In genomic region chr14:102873546-102874061, GRCh38 we compare ENCODE assay signal across 16 cellular contexts. TPM values are rescaled to one million over a fixed set of nuclear protein-coding genes. Genes with fewer than 3 reads are reported as not detected.
DNase-seq lines count a peak whose midpoint lies in the region; ATAC-seq and TF ChIP-seq lines count a peak whose summit lies in the region.
"Had no signal": no experiment of that assay in that cellular context is flagged by ENCODE, and none has a peak within 500 bp of the region (broad histone marks: within the 10 kb centered on the region; RNA-seq: fewer than 3 reads in every experiment).

No MANE protein-coding gene starts in this region.

- H3K4me3 ChIP-seq in Peyer's patch (no peak overlapping the region), thyroid gland (replicated peaks in 1 of 3) (no peak overlapping the region)

- DNase-seq in activated CD4-positive, alpha-beta T cell treated with anti-CD3 and anti-CD28 coated beads, Interleukin-2, amount 10 ng/mL, durations not matched to agents 24 days and 14 days, result no peak
- no peak for DNase-seq in activated CD4-positive, alpha-beta T cell treated with anti-CD3 and anti-CD28 coated beads, Interleukin-2, amount 50 U/mL, for 1 hour
- DNase-seq in Peyer's patch, result peak in 1 of 3 donors; percentile 69
- DNase-seq in left lobe of liver (ENCODE audit: low spot score), result peak; percentile 83
- DNase-seq in thyroid gland, result no peak
- no peak for DNase-seq in NCI-H774 (lab: John Stamatoyannopoulos, UW)
- DNase-seq: C1 segment of cervical spinal cord, COR-L47, HCEC 1CT, Karpas-422, NCI-H2029, NCI-H2171 treated with DMSO at 0.1 percent for 48 hours, NCI-H510A treated with DMSO at 0.1 percent for 48 hours, SHP77 treated with DMSO at 0.1 percent for 48 hours had no signal

- ATAC-seq in left lobe of liver, result peak; percentile 68
- ATAC-seq in GM18907 (IDR thresholded peaks at IDR 0.05; ENCODE audit: unreplicated experiment), result no peak
- ATAC-seq in HG02870 (IDR thresholded peaks at IDR 0.05; ENCODE audit: unreplicated experiment), result no peak

- no peak overlapping the region for H3K4me3 Mint-ChIP-seq in activated CD4-positive, alpha-beta T cell treated with anti-CD3 and anti-CD28 coated beads, Interleukin-2, amount 10 ng/mL, durations not matched to agents 24 days and 14 days

- no peaks in the 10 kb centered on the region for H3K9me3 Mint-ChIP-seq in activated CD4-positive, alpha-beta T cell treated with anti-CD3 and anti-CD28 coated beads, Interleukin-2, amount 10 ng/mL, durations not matched to agents 24 days and 14 days

- 88 to 91% methylated on average over 7 of the region's 7 CpGs for WGBS in thyroid gland, 2 donors

- H3K27ac ChIP-seq in Peyer's patch (peak overlapping the region in 3 of 4 donors; percentile 20 to 71 (median 48)), thyroid gland (peak overlapping the region in 2 of 3 donors; percentile 74)

- H3K9me3 ChIP-seq in Peyer's patch (no peaks in the 10 kb centered on the region), thyroid gland (no peaks in the 10 kb centered on the region)

- H3K36me3 ChIP-seq in Peyer's patch, result peaks cover 0 to 55% (median 0%) of the 10 kb centered on the region in 3 donors
- no peaks in the 10 kb centered on the region for H3K36me3 ChIP-seq in thyroid gland

- H3K36me3 Mint-ChIP-seq in activated CD4-positive, alpha-beta T cell treated with anti-CD3 and anti-CD28 coated beads, Interleukin-2, amount 10 ng/mL, durations not matched to agents 24 days and 14 days (ENCODE audit: low read depth), result peaks cover 44% of the 10 kb centered on the region

- no peak for TF ChIP-seq POLR2A in Peyer's patch (IDR thresholded peaks at IDR 0.05)
- no peak for TF ChIP-seq POLR2A in thyroid gland (IDR thresholded peaks at IDR 0.05)

- TF ChIP-seq CTCF in Peyer's patch (IDR thresholded peaks at IDR 0.05), result no peak
- no peak for TF ChIP-seq CTCF in thyroid gland (IDR thresholded peaks at IDR 0.05)

- H3K27me3 ChIP-seq in Peyer's patch (no peaks in the 10 kb centered on the region), thyroid gland (no peaks in the 10 kb centered on the region)

- H3K4me1 Mint-ChIP-seq in activated CD4-positive, alpha-beta T cell treated with anti-CD3 and anti-CD28 coated beads, Interleukin-2, amount 10 ng/mL, durations not matched to agents 24 days and 14 days, result peaks cover 14% of the 10 kb centered on the region

- no peaks in the 10 kb centered on the region for H3K27me3 Mint-ChIP-seq in activated CD4-positive, alpha-beta T cell treated with anti-CD3 and anti-CD28 coated beads, Interleukin-2, amount 10 ng/mL, durations not matched to agents 24 days and 14 days

- peaks cover 0 to 24% (median 2%) of the 10 kb centered on the region in 4 donors for H3K4me1 ChIP-seq in Peyer's patch
- peaks cover 49 to 67% of the 10 kb centered on the region in 2 donors for H3K4me1 ChIP-seq in thyroid gland

- intact Hi-C loops in activated CD4-positive, alpha-beta T cell treated with anti-CD3 and anti-CD28 coated beads, Interleukin-2, amount 10 ng/mL, durations not matched to agents 24 days and 14 days (cut with micrococcal nuclease), result no loop called here
- intact Hi-C loops in thyroid gland (cut with DNase I), result no loop called here

- peak overlapping the region; percentile 21 for H3K27ac Mint-ChIP-seq in activated CD4-positive, alpha-beta T cell treated with anti-CD3 and anti-CD28 coated beads, Interleukin-2, amount 10 ng/mL, durations not matched to agents 24 days and 14 days

RNA-seq across cellular contexts. Expression of gene AMN, which starts 48.9 kb away (rescaled TPM):
- total RNA-seq in activated CD4-positive, alpha-beta T cell treated with anti-CD3 and anti-CD28 coated beads, Interleukin-2, amount 10 ng/mL, durations not matched to agents 24 days and 14 days, result 0.35 and 0.62 TPM in 2 replicates
- total RNA-seq in Peyer's patch (1,000 to 10,000 TPM in 1 of 4 donors, 100 to 1,000 TPM in 2, 10 to 100 TPM in 1; 89.1 to 1,110 (median 806) TPM), left lobe of liver (56.0 TPM), thyroid gland (10 to 100 TPM in 1 of 4 donors, 1 to 10 TPM in 3; 1.3 to 18.8 (median 3.3) TPM)
